ENCODE assay signal across 1 cellular context in genomic region chr17:38751144-38751802, GRCh38.
A peak's percentile ranks its signal among the peaks of the same experiment; 100 is the strongest.
TF ChIP-seq lines count a peak whose summit lies in the region.

No MANE protein-coding gene starts in this region.

TF ChIP-seq in K562, 482 proteins besides CTCF, POLR2A, EP300 and RAD21 (continued from another document and continues in another):
- TF ChIP-seq ZNF655 (CRISPR knock-in tag; IDR thresholded peaks at IDR 0.05) (no peak), HOMEZ (CRISPR knock-in tag; IDR thresholded peaks at IDR 0.05) (no peak), ASH1L (IDR thresholded peaks at IDR 0.05; ENCODE audit: borderline replicate concordance, low read depth, partially characterized antibody) (no peak), MEIS2 (IDR thresholded peaks at IDR 0.05; ENCODE audit: partially characterized antibody) (no peak), E4F1 (CRISPR knock-in tag; IDR thresholded peaks at IDR 0.05; ENCODE audit: borderline replicate concordance) (no peak), MLLT1 (IDR thresholded peaks at IDR 0.05) (peak in 1 of 2 experiments; percentile 18; a peak in 1 of 4 replicates), TFAM (CRISPR knock-in tag; conservative IDR thresholded peaks at IDR 0.05) (no peak), SNAPC5 (CRISPR knock-in tag; IDR thresholded peaks at IDR 0.05) (no peak), E2F1 (CRISPR knock-in tag; IDR thresholded peaks at IDR 0.05) (no peak), KLF13 (tag; IDR thresholded peaks at IDR 0.05; ENCODE audit: borderline replicate concordance, low read depth) (no peak), BDP1 (IDR thresholded peaks at IDR 0.05; ENCODE audit: insufficient read depth, insufficient read length) (no peak), ZKSCAN1 (IDR thresholded peaks at IDR 0.05; ENCODE audit: low read depth, low read length) (no peak), HMBOX1 (IDR thresholded peaks at IDR 0.05) (no peak), FOXM1 (IDR thresholded peaks at IDR 0.05; ENCODE audit: low read depth) (no peak), FOXM1 (CRISPR knock-in tag; IDR thresholded peaks at IDR 0.05; ENCODE audit: low read depth) (no peak), EP400 (IDR thresholded peaks at IDR 0.05) (no peak), ID3 (CRISPR knock-in tag; IDR thresholded peaks at IDR 0.05) (no peak), ID3 (tag; IDR thresholded peaks at IDR 0.05) (no peak), ZHX1 (conservative IDR thresholded peaks at IDR 0.05; ENCODE audit: low read length) (no peak), ZNF239 (CRISPR knock-in tag; IDR thresholded peaks at IDR 0.05) (no peak), SNRNP70 (optimal IDR thresholded peaks at IDR 0.05; ENCODE audit: low read depth, low read length) (no peak), RERE (CRISPR knock-in tag; IDR thresholded peaks at IDR 0.05; ENCODE audit: borderline replicate concordance) (no peak), MAFK (IDR thresholded peaks at IDR 0.05; ENCODE audit: low read length) (no peak), BRD4 (IDR thresholded peaks at IDR 0.05) (0 out of 2 replicates have a peak, but pooled peaks have one; percentile 9), CLOCK (CRISPR knock-in tag; IDR thresholded peaks at IDR 0.05; ENCODE audit: borderline replicate concordance) (no peak), ZNF696 (CRISPR knock-in tag; conservative IDR thresholded peaks at IDR 0.05) (no peak), SMC3 (conservative IDR thresholded peaks at IDR 0.05; ENCODE audit: insufficient read depth, low read depth, low read length) (no peak), NCOA4 (IDR thresholded peaks at IDR 0.05; ENCODE audit: partially characterized antibody) (peak; percentile 68), MED1 (CRISPR knock-in tag; IDR thresholded peaks at IDR 0.05; ENCODE audit: borderline replicate concordance) (no peak), EWSR1 (IDR thresholded peaks at IDR 0.05; ENCODE audit: borderline replicate concordance, low read depth, partially characterized antibody) (no peak), ZBTB5 (IDR thresholded peaks at IDR 0.05) (peak; percentile 49; the same call in 1 of the 2 replicates), ZNF707 (CRISPR knock-in tag; conservative IDR thresholded peaks at IDR 0.05) (no peak), MTF1 (CRISPR knock-in tag; IDR thresholded peaks at IDR 0.05; ENCODE audit: borderline replicate concordance) (no peak)
